1 cellular context compared by ENCODE assay signal in the genomic region with DNA sequence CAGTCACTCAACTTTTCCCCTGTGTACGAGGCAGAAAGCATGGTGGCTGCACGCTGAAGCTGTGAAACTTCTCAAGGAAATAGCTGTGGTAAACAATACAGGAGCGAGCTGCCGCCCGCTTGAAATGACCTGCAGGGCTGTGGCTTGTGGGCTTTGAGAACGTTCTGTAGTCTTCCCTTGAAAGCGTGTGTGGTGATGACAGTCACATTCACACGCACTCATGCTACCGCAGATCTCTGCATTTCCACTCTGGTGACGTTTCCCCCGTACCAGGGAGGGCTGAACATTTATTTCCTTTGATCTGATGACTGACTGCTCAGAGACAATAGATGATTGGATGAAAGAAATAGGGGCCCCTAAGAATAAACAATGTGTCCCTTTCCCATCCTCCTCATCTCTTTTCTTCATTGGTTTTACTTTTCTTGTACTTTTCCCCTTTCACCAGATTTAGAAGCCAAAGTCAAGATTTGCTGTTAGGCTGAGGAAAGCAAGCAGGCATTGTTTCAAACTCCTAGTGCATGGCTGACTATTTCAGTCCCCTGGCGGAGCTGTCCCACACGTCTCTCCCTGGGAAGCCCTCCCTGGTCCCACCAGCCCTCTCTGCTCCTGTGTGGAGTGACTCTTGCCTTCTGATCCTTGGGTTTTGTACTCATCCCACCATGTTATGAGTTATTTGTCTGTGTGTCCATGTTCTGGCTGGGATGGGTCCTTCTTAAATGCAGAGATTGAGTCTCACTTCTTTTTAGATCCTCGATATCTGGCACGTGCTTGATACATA.
TF ChIP-seq lines count a peak whose summit lies in the region.

No MANE protein-coding gene starts in this region.

TF ChIP-seq in IMR-90, 13 proteins besides CTCF, POLR2A, EP300 and RAD21 (continued from another document):
- no peak for TF ChIP-seq BHLHE40 (IDR thresholded peaks at IDR 0.05; ENCODE audit: low read depth, low read length)
